In genomic region chr17:78294776-78295175, GRCh38 we compare ENCODE assay signal across 17 cellular contexts.
DNase-seq lines count a peak whose midpoint lies in the region; ATAC-seq and TF ChIP-seq lines count a peak whose summit lies in the region.
"Had no signal": no experiment of that assay in that cellular context is flagged by ENCODE, and none has a peak within 500 bp of the region (broad histone marks: within the 10 kb centered on the region; RNA-seq: fewer than 3 reads in every experiment).

No MANE protein-coding gene starts in this region.

- no peaks in the 10 kb centered on the region for H3K9me3 ChIP-seq in SJCRH30 (replicated peaks)
- H3K9me3 ChIP-seq in fibroblast of lung (ENCODE audit: control insufficient read depth, insufficient read depth, low read depth, low read length): no peaks in the 10 kb centered on the region
- H3K9me3 ChIP-seq in CD4-positive, alpha-beta memory T cell (ENCODE audit: control insufficient read depth in 1 of 2, low read length in 2 of 2): no peaks in the 10 kb centered on the region
- H3K9me3 ChIP-seq: esophagus muscularis mucosa, spleen had no signal

- no peak overlapping the region for H3K9ac ChIP-seq in fibroblast of lung (ENCODE audit: insufficient read depth, low read length)

- H3K4me1 Mint-ChIP-seq in CD4-positive, alpha-beta memory T cell: peaks cover 0 to 3% (median 1%) of the 10 kb centered on the region in 4 donors
- H3K4me1 Mint-ChIP-seq in natural killer cell treated with Interleukin-12 subunit alpha and Interleukin-12 subunit beta and Interleukin-15 and Interleukin-18, amount 100 ng/mL, for 72 hours (ENCODE audit: low read depth in 2 of 2): no peaks in the 10 kb centered on the region

- H3K27me3 ChIP-seq in SJCRH30: no peaks in the 10 kb centered on the region
- H3K27me3 ChIP-seq in fibroblast of lung (ENCODE audit: control insufficient read depth, insufficient read depth, low read length): no peaks in the 10 kb centered on the region
- H3K27me3 ChIP-seq in CD4-positive, alpha-beta memory T cell (ENCODE audit: insufficient read depth, low read length): no peaks in the 10 kb centered on the region
- H3K27me3 ChIP-seq: esophagus muscularis mucosa, spleen had no signal

- H3K27ac ChIP-seq in SJCRH30: peak overlapping the region; percentile 55
- H3K27ac ChIP-seq in fibroblast of lung (ENCODE audit: insufficient read depth, low read length): no peak overlapping the region
- no peak overlapping the region for H3K27ac ChIP-seq in CD4-positive, alpha-beta memory T cell (ENCODE audit: low read depth, low read length)
- H3K27ac ChIP-seq: esophagus muscularis mucosa, HL-60, spleen had no signal

- H3K4me1 ChIP-seq in SJCRH30 (peaks cover 30% of the 10 kb centered on the region), fibroblast of lung (ENCODE audit: control insufficient read depth, extremely low read depth, insufficient read depth, low read length) (peaks cover 5% of the 10 kb centered on the region)
- H3K4me1 ChIP-seq in CD4-positive, alpha-beta memory T cell (ENCODE audit: insufficient read depth, low read length): peaks cover 5% of the 10 kb centered on the region

- H3K79me2 ChIP-seq in fibroblast of lung (ENCODE audit: control insufficient read depth, insufficient read depth, low read length): no peaks in the 10 kb centered on the region

- H3K27ac Mint-ChIP-seq in CD4-positive, alpha-beta memory T cell: no peak overlapping the region
- H3K27ac Mint-ChIP-seq in natural killer cell treated with Interleukin-12 subunit alpha and Interleukin-12 subunit beta and Interleukin-15 and Interleukin-18, amount 100 ng/mL, for 72 hours: no peak overlapping the region

- no peak overlapping the region for H3K4me2 ChIP-seq in fibroblast of lung (ENCODE audit: extremely low read depth, insufficient read depth, low read length)

- intact Hi-C loops in CD4-positive, alpha-beta memory T cell (cut with micrococcal nuclease): no loop called here

- no peaks in the 10 kb centered on the region for H3K9me3 Mint-ChIP-seq in CD4-positive, alpha-beta memory T cell
- no peaks in the 10 kb centered on the region for H3K9me3 Mint-ChIP-seq in natural killer cell treated with Interleukin-12 subunit alpha and Interleukin-12 subunit beta and Interleukin-15 and Interleukin-18, amount 100 ng/mL, for 72 hours

- H2AFZ ChIP-seq in fibroblast of lung (ENCODE audit: low read length): no peak overlapping the region

- no peaks in the 10 kb centered on the region for H3K27me3 Mint-ChIP-seq in CD4-positive, alpha-beta memory T cell
- H3K27me3 Mint-ChIP-seq in natural killer cell treated with Interleukin-12 subunit alpha and Interleukin-12 subunit beta and Interleukin-15 and Interleukin-18, amount 100 ng/mL, for 72 hours: peaks cover 0 to 2% of the 10 kb centered on the region in 2 donors

- no peaks in the 10 kb centered on the region for H4K20me1 ChIP-seq in fibroblast of lung (ENCODE audit: control insufficient read depth, extremely low read depth, insufficient read depth, low read length)

- H3K36me3 Mint-ChIP-seq in CD4-positive, alpha-beta memory T cell: no peaks in the 10 kb centered on the region
- no peaks in the 10 kb centered on the region for H3K36me3 Mint-ChIP-seq in natural killer cell treated with Interleukin-12 subunit alpha and Interleukin-12 subunit beta and Interleukin-15 and Interleukin-18, amount 100 ng/mL, for 72 hours

- H3K36me3 ChIP-seq in SJCRH30 (no peaks in the 10 kb centered on the region), fibroblast of lung (ENCODE audit: control insufficient read depth, insufficient read depth, low read length) (no peaks in the 10 kb centered on the region)
- no peaks in the 10 kb centered on the region for H3K36me3 ChIP-seq in CD4-positive, alpha-beta memory T cell (ENCODE audit: insufficient read depth, low read length)
- H3K36me3 ChIP-seq: esophagus muscularis mucosa, spleen had no signal

- POLR2A ChIA-PET in CD4-positive, alpha-beta memory T cell (lab: Charles Lee; ENCODE audit: partially characterized antibody): no interaction called here

- CTCF ChIA-PET in CD4-positive, alpha-beta memory T cell (lab: Charles Lee; ENCODE audit: partially characterized antibody): interaction anchor here (1.8 kb wide), 1 partner anchor 127 kb away, joined by 4 read pairs; no protein-coding TSS in a partner anchor

- no peak overlapping the region for H3K4me3 Mint-ChIP-seq in CD4-positive, alpha-beta memory T cell
- H3K4me3 Mint-ChIP-seq in natural killer cell treated with Interleukin-12 subunit alpha and Interleukin-12 subunit beta and Interleukin-15 and Interleukin-18, amount 100 ng/mL, for 72 hours: no peak overlapping the region

- TF ChIP-seq CTCF in fibroblast of lung (conservative IDR thresholded peaks at IDR 0.05 in 1 of 2, IDR thresholded peaks at IDR 0.05 in 1 of 2; ENCODE audit: low read depth in 1 of 2, low read length in 2 of 2): no peak

- no peak for ATAC-seq in natural killer cell treated with Interleukin-12 subunit alpha and Interleukin-12 subunit beta and Interleukin-15 and Interleukin-18, amount 100 ng/mL, for 72 hours
- ATAC-seq in HG02623 (IDR thresholded peaks at IDR 0.05; ENCODE audit: unreplicated experiment): no peak
- ATAC-seq in HG03442 (IDR thresholded peaks at IDR 0.05; ENCODE audit: unreplicated experiment): no peak

- DNase-seq in A172 (ENCODE audit: low spot score) (peak; percentile 63), HPDE6-E6E7 (ENCODE audit: extremely low spot score) (peak; percentile 90), SJCRH30 (no peak), fibroblast of lung (ENCODE audit: low read depth in 2 of 2) (peak; percentile 21 to 78)
- DNase-seq in CD4-positive, alpha-beta memory T cell: no peak
- DNase-seq in natural killer cell treated with Interleukin-12 subunit alpha and Interleukin-12 subunit beta and Interleukin-15 and Interleukin-18, amount 100 ng/mL, for 72 hours (ENCODE audit: low spot score): no peak
- DNase-seq: activated CD8-positive, alpha-beta memory T cell treated with anti-CD3 and anti-CD28 coated beads for 24 hours; hypothalamus; NCI-H187 treated with DMSO at 0.1 percent for 48 hours; NCI-H524; OCI-M1; spleen; stimulated activated naive CD4-positive, alpha-beta T cell had no signal

- H3K4me3 ChIP-seq in SJCRH30 (no peak overlapping the region), fibroblast of lung (replicated peaks in 1 of 4; ENCODE audit: control extremely low read depth in 1 of 4, insufficient read depth in 1 of 4, low read depth in 3 of 4, low read length in 4 of 4) (no peak overlapping the region)
- H3K4me3 ChIP-seq in CD4-positive, alpha-beta memory T cell (ENCODE audit: low read length in 2 of 2): no peak overlapping the region
- H3K4me3 ChIP-seq: esophagus muscularis mucosa, spleen had no signal

Comparison
In these comparisons a context has a peak if more than half of its experiments do, and no peak if none do; other contexts are left out.
1. DNase-seq: peak in A172 (single experiment), HPDE6-E6E7 (single experiment) and fibroblast of lung (2 of 2); none in SJCRH30 (0 of 2), CD4-positive, alpha-beta memory T cell (0 of 5) and natural killer cell treated with Interleukin-12 subunit alpha and Interleukin-12 subunit beta and Interleukin-15 and Interleukin-18, amount 100 ng/mL, for 72 hours (single experiment).